8 cellular contexts compared by ENCODE assay signal in genomic region chr7:150324366-150324961, GRCh38. TPM values are rescaled to one million over a fixed set of nuclear protein-coding genes. Genes with fewer than 3 reads are reported as not detected.
DNase-seq lines count a peak whose midpoint lies in the region; ATAC-seq and TF ChIP-seq lines count a peak whose summit lies in the region.

No MANE protein-coding gene starts in this region.

- no peaks in the 10 kb centered on the region for H3K27me3 ChIP-seq in upper lobe of right lung

- peaks cover 26% of the 10 kb centered on the region for H3K36me3 ChIP-seq in upper lobe of right lung

- peak overlapping the region; percentile 98 for H3K4me3 Mint-ChIP-seq in activated naive CD4-positive, alpha-beta T cell treated with anti-CD3 and anti-CD28 coated beads, Interleukin-2, amount 50 U/mL, for 24 hours
- peak overlapping the region; percentile 97 for H3K4me3 Mint-ChIP-seq in activated T-helper 1 cell treated with anti-CD3 and anti-CD28 coated beads, Interleukin-12 subunit alpha, Interleukin-12 subunit beta, Interleukin-2, Interleukin-4 antibody, amounts not matched to agents 30 ng/mL and 10 ng/mL and 1 ng/mL, durations not matched to agents 14 hours and 24 hours and 36 hours

- intact Hi-C loops in activated T-helper 1 cell treated with anti-CD3 and anti-CD28 coated beads, Interleukin-12 subunit alpha, Interleukin-12 subunit beta, Interleukin-2, Interleukin-4 antibody, amounts not matched to agents 30 ng/mL and 10 ng/mL and 1 ng/mL, durations not matched to agents 14 hours and 24 hours and 36 hours (cut with micrococcal nuclease): loop anchor here (1.0 to 10.0 kb wide), 7 partner anchors 32 to 758 kb away; partner anchors contain the start of genes FASTK and TMUB1
- intact Hi-C loops in left colon (cut with DNase I, micrococcal nuclease): no loop called here
- intact Hi-C loops in upper lobe of right lung (cut with DNase I): no loop called here
- intact Hi-C loops in posterior vena cava (cut with DNase I): no loop called here

- ATAC-seq in left colon (peak; percentile 59), upper lobe of right lung (peak; percentile 22)

- no peaks in the 10 kb centered on the region for H3K9me3 ChIP-seq in upper lobe of right lung

- H3K27ac ChIP-seq in upper lobe of right lung: peak overlapping the region; percentile 92

- no peak for TF ChIP-seq CTCF in upper lobe of right lung (IDR thresholded peaks at IDR 0.05)

- peak overlapping the region; percentile 64 for H3K4me3 ChIP-seq in upper lobe of right lung

- H3K36me3 Mint-ChIP-seq in activated naive CD4-positive, alpha-beta T cell treated with anti-CD3 and anti-CD28 coated beads, Interleukin-2, amount 50 U/mL, for 24 hours: peaks cover 23% of the 10 kb centered on the region
- peaks cover 34% of the 10 kb centered on the region for H3K36me3 Mint-ChIP-seq in activated T-helper 1 cell treated with anti-CD3 and anti-CD28 coated beads, Interleukin-12 subunit alpha, Interleukin-12 subunit beta, Interleukin-2, Interleukin-4 antibody, amounts not matched to agents 30 ng/mL and 10 ng/mL and 1 ng/mL, durations not matched to agents 14 hours and 24 hours and 36 hours (ENCODE audit: low read depth)

- no peaks in the 10 kb centered on the region for H3K27me3 Mint-ChIP-seq in activated naive CD4-positive, alpha-beta T cell treated with anti-CD3 and anti-CD28 coated beads, Interleukin-2, amount 50 U/mL, for 24 hours
- no peaks in the 10 kb centered on the region for H3K27me3 Mint-ChIP-seq in activated T-helper 1 cell treated with anti-CD3 and anti-CD28 coated beads, Interleukin-12 subunit alpha, Interleukin-12 subunit beta, Interleukin-2, Interleukin-4 antibody, amounts not matched to agents 30 ng/mL and 10 ng/mL and 1 ng/mL, durations not matched to agents 14 hours and 24 hours and 36 hours (ENCODE audit: insufficient read depth)

- H3K27ac Mint-ChIP-seq in activated naive CD4-positive, alpha-beta T cell treated with anti-CD3 and anti-CD28 coated beads, Interleukin-2, amount 50 U/mL, for 24 hours: peak overlapping the region; percentile 100
- H3K27ac Mint-ChIP-seq in activated T-helper 1 cell treated with anti-CD3 and anti-CD28 coated beads, Interleukin-12 subunit alpha, Interleukin-12 subunit beta, Interleukin-2, Interleukin-4 antibody, amounts not matched to agents 30 ng/mL and 10 ng/mL and 1 ng/mL, durations not matched to agents 14 hours and 24 hours and 36 hours: peak overlapping the region; percentile 99

- peaks cover 50% of the 10 kb centered on the region for H3K4me1 Mint-ChIP-seq in activated naive CD4-positive, alpha-beta T cell treated with anti-CD3 and anti-CD28 coated beads, Interleukin-2, amount 50 U/mL, for 24 hours
- H3K4me1 Mint-ChIP-seq in activated T-helper 1 cell treated with anti-CD3 and anti-CD28 coated beads, Interleukin-12 subunit alpha, Interleukin-12 subunit beta, Interleukin-2, Interleukin-4 antibody, amounts not matched to agents 30 ng/mL and 10 ng/mL and 1 ng/mL, durations not matched to agents 14 hours and 24 hours and 36 hours (ENCODE audit: low read depth): peaks cover 62% of the 10 kb centered on the region

- H3K4me1 ChIP-seq in upper lobe of right lung: peaks cover 26% of the 10 kb centered on the region

- no peak for DNase-seq in activated naive CD4-positive, alpha-beta T cell (lab: John Stamatoyannopoulos, UW)
- no peak for DNase-seq in activated T-helper 1 cell treated with anti-CD3 and anti-CD28 coated beads, Interleukin-12 subunit alpha, Interleukin-12 subunit beta, Interleukin-2, Interleukin-4 antibody, amounts not matched to agents 30 ng/mL and 10 ng/mL and 1 ng/mL, durations not matched to agents 14 hours and 24 hours and 36 hours (ENCODE audit: low spot score)
- DNase-seq in left colon: peak; percentile 52 to 57
- no peak for DNase-seq in upper lobe of right lung
- DNase-seq in NCI-H748 treated with DMSO at 0.1 percent for 48 hours (lab: John Stamatoyannopoulos, UW): no peak
- no peak for DNase-seq in NCI-H345 (lab: John Stamatoyannopoulos, UW)
- no peak for DNase-seq in posterior vena cava (ENCODE audit: low spot score)

- H3K9me3 Mint-ChIP-seq in activated naive CD4-positive, alpha-beta T cell treated with anti-CD3 and anti-CD28 coated beads, Interleukin-2, amount 50 U/mL, for 24 hours: no peaks in the 10 kb centered on the region
- no peaks in the 10 kb centered on the region for H3K9me3 Mint-ChIP-seq in activated T-helper 1 cell treated with anti-CD3 and anti-CD28 coated beads, Interleukin-12 subunit alpha, Interleukin-12 subunit beta, Interleukin-2, Interleukin-4 antibody, amounts not matched to agents 30 ng/mL and 10 ng/mL and 1 ng/mL, durations not matched to agents 14 hours and 24 hours and 36 hours

RNA-seq across cellular contexts. Expression of gene ACTR3C, which starts 1.1 kb away (rescaled TPM):
- 8.2 and 9.8 TPM in 2 replicates for total RNA-seq in activated T-helper 1 cell treated with anti-CD3 and anti-CD28 coated beads, Interleukin-12 subunit alpha, Interleukin-12 subunit beta, Interleukin-2, Interleukin-4 antibody, amounts not matched to agents 30 ng/mL and 10 ng/mL and 1 ng/mL, durations not matched to agents 14 hours and 24 hours and 36 hours
- total RNA-seq in left colon: 10 to 100 TPM; 20.2 to 38.0 TPM
- 20.1 TPM for total RNA-seq in upper lobe of right lung
- 1 to 10 TPM in 1 of 2 donors, under 1 TPM in 1; 1.00 to 1.7 TPM for total RNA-seq in posterior vena cava

RNA-seq across cellular contexts. Expression of gene LRRC61, which starts 1.3 kb away (rescaled TPM):
- total RNA-seq in activated T-helper 1 cell treated with anti-CD3 and anti-CD28 coated beads, Interleukin-12 subunit alpha, Interleukin-12 subunit beta, Interleukin-2, Interleukin-4 antibody, amounts not matched to agents 30 ng/mL and 10 ng/mL and 1 ng/mL, durations not matched to agents 14 hours and 24 hours and 36 hours: 24.9 and 26.1 TPM in 2 replicates
- total RNA-seq in left colon (10 to 100 TPM; 10.1 to 12.2 TPM), upper lobe of right lung (10.2 TPM), posterior vena cava (1 to 10 TPM; 2.2 to 2.6 TPM)

RNA-seq across cellular contexts. Expression of gene RARRES2, which starts 17.0 kb away (rescaled TPM):
- not detected in 2 replicates for total RNA-seq in activated T-helper 1 cell treated with anti-CD3 and anti-CD28 coated beads, Interleukin-12 subunit alpha, Interleukin-12 subunit beta, Interleukin-2, Interleukin-4 antibody, amounts not matched to agents 30 ng/mL and 10 ng/mL and 1 ng/mL, durations not matched to agents 14 hours and 24 hours and 36 hours
- total RNA-seq in left colon (100 to 1,000 TPM in 1 of 2 donors, 10 to 100 TPM in 1; 61.1 to 115 TPM), upper lobe of right lung (259 TPM), posterior vena cava (100 to 1,000 TPM; 123 to 153 TPM)

RNA-seq across cellular contexts. Expression of gene REPIN1, which starts 44.2 kb away (rescaled TPM):
- 67.2 and 67.4 TPM in 2 replicates for total RNA-seq in activated T-helper 1 cell treated with anti-CD3 and anti-CD28 coated beads, Interleukin-12 subunit alpha, Interleukin-12 subunit beta, Interleukin-2, Interleukin-4 antibody, amounts not matched to agents 30 ng/mL and 10 ng/mL and 1 ng/mL, durations not matched to agents 14 hours and 24 hours and 36 hours
- total RNA-seq in left colon (100 to 1,000 TPM; 168 to 209 TPM), upper lobe of right lung (93.7 TPM), posterior vena cava (10 to 100 TPM; 48.9 to 50.5 TPM)

RNA-seq across cellular contexts. Expression of gene ZNF775, which starts 54.7 kb away (rescaled TPM):
- total RNA-seq in activated T-helper 1 cell treated with anti-CD3 and anti-CD28 coated beads, Interleukin-12 subunit alpha, Interleukin-12 subunit beta, Interleukin-2, Interleukin-4 antibody, amounts not matched to agents 30 ng/mL and 10 ng/mL and 1 ng/mL, durations not matched to agents 14 hours and 24 hours and 36 hours: 3.9 and 4.5 TPM in 2 replicates
- total RNA-seq in left colon (1 to 10 TPM; 7.1 to 8.7 TPM), upper lobe of right lung (4.4 TPM), posterior vena cava (1 to 10 TPM; 4.6 to 5.0 TPM)

Comparison
In these comparisons a context has a peak if more than half of its experiments do, and no peak if none do; other contexts are left out.
1. DNase-seq: peak in left colon (2 of 2); none in activated naive CD4-positive, alpha-beta T cell (0 of 4), activated T-helper 1 cell treated with anti-CD3 and anti-CD28 coated beads, Interleukin-12 subunit alpha, Interleukin-12 subunit beta, Interleukin-2, Interleukin-4 antibody, amounts not matched to agents 30 ng/mL and 10 ng/mL and 1 ng/mL, durations not matched to agents 14 hours and 24 hours and 36 hours (single experiment), upper lobe of right lung (single experiment), NCI-H748 treated with DMSO at 0.1 percent for 48 hours (single experiment), NCI-H345 (single experiment) and posterior vena cava (single experiment).
2. RNA of gene RARRES2, which starts 17.0 kb away (total RNA-seq): 259 TPM in upper lobe of right lung (single experiment), 123 to 153 TPM in posterior vena cava and 61.1 to 115 TPM in left colon; not detected in activated T-helper 1 cell treated with anti-CD3 and anti-CD28 coated beads, Interleukin-12 subunit alpha, Interleukin-12 subunit beta, Interleukin-2, Interleukin-4 antibody, amounts not matched to agents 30 ng/mL and 10 ng/mL and 1 ng/mL, durations not matched to agents 14 hours and 24 hours and 36 hours; every median in the first group is over 10 times any median in the second.